Comparison of ENCODE assay signal across 1 cellular context in the genomic region with DNA sequence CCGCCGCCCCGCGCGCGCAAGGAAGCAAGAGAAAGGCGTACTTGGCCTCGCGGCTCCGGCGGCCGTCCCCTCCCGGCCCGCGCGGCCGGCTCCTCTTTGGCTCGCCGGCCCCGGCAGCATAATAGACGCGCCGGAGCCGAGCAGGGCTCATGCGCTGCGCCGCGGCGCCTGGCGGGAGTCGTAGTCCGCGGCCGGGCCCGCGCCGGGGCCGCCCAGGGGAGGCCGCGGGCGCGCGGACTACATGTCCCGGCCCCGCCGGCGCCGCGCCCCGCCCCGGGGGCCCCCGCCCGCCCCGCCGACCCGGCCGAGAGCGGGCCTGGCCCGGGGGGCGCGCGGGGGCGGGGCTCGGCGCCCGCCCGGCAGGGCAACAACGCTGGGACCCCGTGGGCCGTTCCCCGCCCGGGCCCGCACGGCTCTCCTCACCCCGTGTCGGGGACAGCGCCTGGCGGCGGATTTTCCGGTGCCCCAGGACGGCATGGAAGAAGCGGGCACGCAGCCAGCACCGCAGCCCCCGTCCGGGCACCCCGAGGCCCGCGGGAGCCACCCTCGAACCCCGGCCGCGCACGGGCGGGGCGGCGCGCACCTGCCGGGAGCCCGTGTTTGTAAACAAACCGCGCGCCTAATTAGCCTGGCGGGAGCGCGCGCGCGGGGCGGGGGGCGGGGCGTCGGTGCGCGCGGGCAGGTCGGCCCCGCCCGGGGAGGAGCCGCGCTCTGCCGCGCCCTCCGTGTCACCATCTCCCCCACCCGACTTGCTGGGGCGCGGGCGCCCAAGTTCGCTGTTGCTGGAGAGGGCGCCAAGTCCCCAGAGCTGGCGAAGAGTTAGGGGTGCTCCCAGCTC.
TF ChIP-seq lines count a peak whose summit lies in the region.

BRD3 (minus strand) TSS at position 123 of the 838 bp plus-strand sequence. CDS start 14,549 bp downstream, outside the sequence.

TF ChIP-seq in GM12878, 131 proteins besides CTCF, POLR2A, EP300 and RAD21 (continued from another document):
- TF ChIP-seq, protein P1, sequence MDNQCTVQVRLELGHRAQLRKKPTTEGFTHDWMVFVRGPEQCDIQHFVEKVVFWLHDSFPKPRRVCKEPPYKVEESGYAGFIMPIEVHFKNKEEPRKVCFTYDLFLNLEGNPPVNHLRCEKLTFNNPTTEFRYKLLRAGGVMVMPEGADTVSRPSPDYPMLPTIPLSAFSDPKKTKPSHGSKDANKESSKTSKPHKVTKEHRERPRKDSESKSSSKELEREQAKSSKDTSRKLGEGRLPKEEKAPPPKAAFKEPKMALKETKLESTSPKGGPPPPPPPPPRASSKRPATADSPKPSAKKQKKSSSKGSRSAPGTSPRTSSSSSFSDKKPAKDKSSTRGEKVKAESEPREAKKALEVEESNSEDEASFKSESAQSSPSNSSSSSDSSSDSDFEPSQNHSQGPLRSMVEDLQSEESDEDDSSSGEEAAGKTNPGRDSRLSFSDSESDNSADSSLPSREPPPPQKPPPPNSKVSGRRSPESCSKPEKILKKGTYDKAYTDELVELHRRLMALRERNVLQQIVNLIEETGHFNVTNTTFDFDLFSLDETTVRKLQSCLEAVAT (IDR thresholded peaks at IDR 0.05) = no peak
- TF ChIP-seq POLR2AphosphoS2 (IDR thresholded peaks at IDR 0.05; ENCODE audit: low read depth, low read length) = no peak
- peak; percentile 55 to 93; a peak in 3 of 4 replicates for TF ChIP-seq BHLHE40 (IDR thresholded peaks at IDR 0.05; ENCODE audit: borderline replicate concordance in 1 of 2, low read depth in 2 of 2, low read length in 1 of 2)
- TF ChIP-seq, protein P2, sequence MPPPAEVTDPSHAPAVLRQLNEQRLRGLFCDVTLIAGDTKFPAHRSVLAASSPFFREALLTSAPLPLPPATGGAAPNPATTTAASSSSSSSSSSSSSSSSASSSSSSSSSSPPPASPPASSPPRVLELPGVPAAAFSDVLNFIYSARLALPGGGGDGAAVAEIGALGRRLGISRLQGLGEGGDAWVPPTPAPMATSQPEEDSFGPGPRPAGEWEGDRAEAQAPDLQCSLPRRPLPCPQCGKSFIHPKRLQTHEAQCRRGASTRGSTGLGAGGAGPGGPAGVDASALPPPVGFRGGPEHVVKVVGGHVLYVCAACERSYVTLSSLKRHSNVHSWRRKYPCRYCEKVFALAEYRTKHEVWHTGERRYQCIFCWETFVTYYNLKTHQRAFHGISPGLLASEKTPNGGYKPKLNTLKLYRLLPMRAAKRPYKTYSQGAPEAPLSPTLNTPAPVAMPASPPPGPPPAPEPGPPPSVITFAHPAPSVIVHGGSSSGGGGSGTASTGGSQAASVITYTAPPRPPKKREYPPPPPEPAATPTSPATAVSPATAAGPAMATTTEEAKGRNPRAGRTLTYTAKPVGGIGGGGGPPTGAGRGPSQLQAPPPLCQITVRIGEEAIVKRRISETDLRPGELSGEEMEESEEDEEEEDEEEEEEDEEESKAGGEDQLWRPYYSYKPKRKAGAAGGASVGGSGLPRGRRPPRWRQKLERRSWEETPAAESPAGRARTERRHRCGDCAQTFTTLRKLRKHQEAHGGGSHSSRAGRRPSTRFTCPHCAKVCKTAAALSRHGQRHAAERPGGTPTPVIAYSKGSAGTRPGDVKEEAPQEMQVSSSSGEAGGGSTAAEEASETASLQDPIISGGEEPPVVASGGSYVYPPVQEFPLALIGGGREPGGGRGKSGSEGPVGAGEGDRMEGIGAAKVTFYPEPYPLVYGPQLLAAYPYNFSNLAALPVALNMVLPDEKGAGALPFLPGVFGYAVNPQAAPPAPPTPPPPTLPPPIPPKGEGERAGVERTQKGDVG (CRISPR knock-in tag; IDR thresholded peaks at IDR 0.05) = no peak
- no peak for TF ChIP-seq POU2F2 (IDR thresholded peaks at IDR 0.05; ENCODE audit: borderline replicate concordance, low read depth, low read length)
- no peak for TF ChIP-seq ZBTB33 (IDR thresholded peaks at IDR 0.05)
- no peak for TF ChIP-seq KDM1A (IDR thresholded peaks at IDR 0.05; ENCODE audit: borderline replicate concordance)
- TF ChIP-seq REST (IDR thresholded peaks at IDR 0.05; ENCODE audit: low read depth, low read length) = no peak
- no peak for TF ChIP-seq SUPT20H (IDR thresholded peaks at IDR 0.05; ENCODE audit: borderline replicate concordance, control insufficient read depth, low read depth, low read length)
- TF ChIP-seq, protein P3, sequence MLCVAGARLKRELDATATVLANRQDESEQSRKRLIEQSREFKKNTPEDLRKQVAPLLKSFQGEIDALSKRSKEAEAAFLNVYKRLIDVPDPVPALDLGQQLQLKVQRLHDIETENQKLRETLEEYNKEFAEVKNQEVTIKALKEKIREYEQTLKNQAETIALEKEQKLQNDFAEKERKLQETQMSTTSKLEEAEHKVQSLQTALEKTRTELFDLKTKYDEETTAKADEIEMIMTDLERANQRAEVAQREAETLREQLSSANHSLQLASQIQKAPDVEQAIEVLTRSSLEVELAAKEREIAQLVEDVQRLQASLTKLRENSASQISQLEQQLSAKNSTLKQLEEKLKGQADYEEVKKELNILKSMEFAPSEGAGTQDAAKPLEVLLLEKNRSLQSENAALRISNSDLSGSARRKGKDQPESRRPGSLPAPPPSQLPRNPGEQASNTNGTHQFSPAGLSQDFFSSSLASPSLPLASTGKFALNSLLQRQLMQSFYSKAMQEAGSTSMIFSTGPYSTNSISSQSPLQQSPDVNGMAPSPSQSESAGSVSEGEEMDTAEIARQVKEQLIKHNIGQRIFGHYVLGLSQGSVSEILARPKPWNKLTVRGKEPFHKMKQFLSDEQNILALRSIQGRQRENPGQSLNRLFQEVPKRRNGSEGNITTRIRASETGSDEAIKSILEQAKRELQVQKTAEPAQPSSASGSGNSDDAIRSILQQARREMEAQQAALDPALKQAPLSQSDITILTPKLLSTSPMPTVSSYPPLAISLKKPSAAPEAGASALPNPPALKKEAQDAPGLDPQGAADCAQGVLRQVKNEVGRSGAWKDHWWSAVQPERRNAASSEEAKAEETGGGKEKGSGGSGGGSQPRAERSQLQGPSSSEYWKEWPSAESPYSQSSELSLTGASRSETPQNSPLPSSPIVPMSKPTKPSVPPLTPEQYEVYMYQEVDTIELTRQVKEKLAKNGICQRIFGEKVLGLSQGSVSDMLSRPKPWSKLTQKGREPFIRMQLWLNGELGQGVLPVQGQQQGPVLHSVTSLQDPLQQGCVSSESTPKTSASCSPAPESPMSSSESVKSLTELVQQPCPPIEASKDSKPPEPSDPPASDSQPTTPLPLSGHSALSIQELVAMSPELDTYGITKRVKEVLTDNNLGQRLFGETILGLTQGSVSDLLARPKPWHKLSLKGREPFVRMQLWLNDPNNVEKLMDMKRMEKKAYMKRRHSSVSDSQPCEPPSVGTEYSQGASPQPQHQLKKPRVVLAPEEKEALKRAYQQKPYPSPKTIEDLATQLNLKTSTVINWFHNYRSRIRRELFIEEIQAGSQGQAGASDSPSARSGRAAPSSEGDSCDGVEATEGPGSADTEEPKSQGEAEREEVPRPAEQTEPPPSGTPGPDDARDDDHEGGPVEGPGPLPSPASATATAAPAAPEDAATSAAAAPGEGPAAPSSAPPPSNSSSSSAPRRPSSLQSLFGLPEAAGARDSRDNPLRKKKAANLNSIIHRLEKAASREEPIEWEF (IDR thresholded peaks at IDR 0.05; ENCODE audit: insufficient replicate concordance, low read depth, low read length) = no peak
- TF ChIP-seq JUND (IDR thresholded peaks at IDR 0.05; ENCODE audit: low read depth, low read length) = no peak
- TF ChIP-seq, protein P4, sequence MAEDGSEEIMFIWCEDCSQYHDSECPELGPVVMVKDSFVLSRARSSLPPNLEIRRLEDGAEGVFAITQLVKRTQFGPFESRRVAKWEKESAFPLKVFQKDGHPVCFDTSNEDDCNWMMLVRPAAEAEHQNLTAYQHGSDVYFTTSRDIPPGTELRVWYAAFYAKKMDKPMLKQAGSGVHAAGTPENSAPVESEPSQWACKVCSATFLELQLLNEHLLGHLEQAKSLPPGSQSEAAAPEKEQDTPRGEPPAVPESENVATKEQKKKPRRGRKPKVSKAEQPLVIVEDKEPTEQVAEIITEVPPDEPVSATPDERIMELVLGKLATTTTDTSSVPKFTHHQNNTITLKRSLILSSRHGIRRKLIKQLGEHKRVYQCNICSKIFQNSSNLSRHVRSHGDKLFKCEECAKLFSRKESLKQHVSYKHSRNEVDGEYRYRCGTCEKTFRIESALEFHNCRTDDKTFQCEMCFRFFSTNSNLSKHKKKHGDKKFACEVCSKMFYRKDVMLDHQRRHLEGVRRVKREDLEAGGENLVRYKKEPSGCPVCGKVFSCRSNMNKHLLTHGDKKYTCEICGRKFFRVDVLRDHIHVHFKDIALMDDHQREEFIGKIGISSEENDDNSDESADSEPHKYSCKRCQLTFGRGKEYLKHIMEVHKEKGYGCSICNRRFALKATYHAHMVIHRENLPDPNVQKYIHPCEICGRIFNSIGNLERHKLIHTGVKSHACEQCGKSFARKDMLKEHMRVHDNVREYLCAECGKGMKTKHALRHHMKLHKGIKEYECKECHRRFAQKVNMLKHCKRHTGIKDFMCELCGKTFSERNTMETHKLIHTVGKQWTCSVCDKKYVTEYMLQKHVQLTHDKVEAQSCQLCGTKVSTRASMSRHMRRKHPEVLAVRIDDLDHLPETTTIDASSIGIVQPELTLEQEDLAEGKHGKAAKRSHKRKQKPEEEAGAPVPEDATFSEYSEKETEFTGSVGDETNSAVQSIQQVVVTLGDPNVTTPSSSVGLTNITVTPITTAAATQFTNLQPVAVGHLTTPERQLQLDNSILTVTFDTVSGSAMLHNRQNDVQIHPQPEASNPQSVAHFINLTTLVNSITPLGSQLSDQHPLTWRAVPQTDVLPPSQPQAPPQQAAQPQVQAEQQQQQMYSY (CRISPR knock-in tag; IDR thresholded peaks at IDR 0.05) = no peak
- no peak for TF ChIP-seq CEBPB (IDR thresholded peaks at IDR 0.05; ENCODE audit: borderline replicate concordance in 1 of 2, low read depth in 2 of 2, low read length in 2 of 2)
- no peak for TF ChIP-seq SRF (IDR thresholded peaks at IDR 0.05; ENCODE audit: low read depth in 2 of 2, low read length in 2 of 2)
- TF ChIP-seq MEF2A (IDR thresholded peaks at IDR 0.05; ENCODE audit: insufficient read depth, low read depth, low read length) = no peak
- peak; percentile 58; the same call in 1 of the 2 replicates for TF ChIP-seq CREB1 (IDR thresholded peaks at IDR 0.05; ENCODE audit: low read depth)
- TF ChIP-seq MYB (IDR thresholded peaks at IDR 0.05; ENCODE audit: borderline replicate concordance, low read depth, low read length) = no peak
- TF ChIP-seq IKZF1 (conservative IDR thresholded peaks at IDR 0.05) = peak; percentile 79
- TF ChIP-seq MEF2B (IDR thresholded peaks at IDR 0.05; ENCODE audit: partially characterized antibody, poor library complexity, severe bottlenecking) = no peak
- no peak for TF ChIP-seq JUNB (IDR thresholded peaks at IDR 0.05)
- no peak for TF ChIP-seq STAT3 (IDR thresholded peaks at IDR 0.05; ENCODE audit: low read depth, low read length)
- TF ChIP-seq RAD51 (IDR thresholded peaks at IDR 0.05) = no peak
